Comparison of ENCODE assay signal across 15 cellular contexts in the genomic region with DNA sequence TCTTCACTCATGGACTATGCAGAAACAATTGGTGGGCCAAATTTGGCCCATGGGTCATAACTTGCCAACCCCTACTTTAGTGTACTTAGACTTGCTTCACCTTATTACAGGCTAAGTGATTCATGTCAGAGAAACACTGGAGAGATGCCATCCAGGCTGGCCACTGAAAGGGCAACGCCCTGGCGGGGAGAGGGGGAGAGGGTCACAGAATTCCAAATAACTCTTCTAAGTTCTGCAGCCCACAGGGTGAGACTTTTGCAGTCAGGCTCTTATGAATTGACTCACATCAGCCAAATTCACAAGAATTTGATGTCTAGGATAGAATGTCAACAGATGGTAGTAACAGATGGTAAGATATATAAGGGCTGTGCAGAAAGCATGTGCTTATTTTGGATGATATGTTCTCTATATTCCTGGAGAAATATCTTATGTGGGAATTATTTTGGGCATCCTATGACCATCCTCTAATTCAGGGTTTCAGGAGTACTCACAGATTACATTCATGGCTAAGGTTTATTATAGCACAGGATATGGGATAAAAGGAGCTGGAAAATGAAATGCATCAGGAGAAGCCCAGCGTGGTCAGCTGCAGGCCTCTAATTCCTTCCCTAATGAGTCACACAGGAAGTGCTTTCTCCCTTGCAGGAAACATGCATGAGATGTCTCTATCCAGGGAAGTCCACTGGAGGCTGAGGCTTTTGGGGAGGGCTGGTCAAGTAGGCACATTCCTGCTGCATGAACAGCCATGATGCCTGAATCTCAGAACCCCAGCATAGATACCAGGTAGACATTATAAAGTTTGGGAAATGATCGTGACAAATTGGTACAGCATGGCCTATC. TPM values are rescaled to one million over a fixed set of nuclear protein-coding genes. Genes with fewer than 3 reads are reported as not detected.
A peak's percentile ranks its signal among the peaks of the same experiment; 100 is the strongest.
DNase-seq lines count a peak whose midpoint lies in the region; ATAC-seq, FAIRE-seq and TF ChIP-seq lines count a peak whose summit lies in the region.
"Had no signal": no experiment of that assay in that cellular context is flagged by ENCODE, and none has a peak within 500 bp of the region (broad histone marks: within the 10 kb centered on the region; RNA-seq: fewer than 3 reads in every experiment).

No MANE protein-coding gene starts in this region.

- no peaks in the 10 kb centered on the region for H3K27me3 ChIP-seq in hepatocyte
- no peaks in the 10 kb centered on the region for H3K27me3 ChIP-seq in ovary
- no peaks in the 10 kb centered on the region for H3K27me3 ChIP-seq in pancreas
- H3K27me3 ChIP-seq: heart right ventricle, tibial artery had no signal

- no peak for TF ChIP-seq CTCF in hepatocyte (IDR thresholded peaks at IDR 0.05; ENCODE audit: poor library complexity)
- no peak for TF ChIP-seq CTCF in ovary (IDR thresholded peaks at IDR 0.05)
- no peak for TF ChIP-seq CTCF in pancreas (IDR thresholded peaks at IDR 0.05)

- no peak overlapping the region for H3K4me2 ChIP-seq in hepatocyte

- peak; percentile 33 for DNase-seq in 8988T
- DNase-seq in HK-2 (ENCODE audit: unreplicated experiment) = peak; percentile 32
- peak; percentile 61 for DNase-seq in amniotic epithelial cell (ENCODE audit: low read depth)
- DNase-seq in hepatocyte (ENCODE audit: low spot score) = peak; percentile 22
- no peak for DNase-seq in activated CD4-positive, alpha-beta T cell treated with anti-CD3 and anti-CD28 coated beads, Interleukin-2, amount 50 U/mL, for 4 hours
- no peak for DNase-seq in LoVo (ENCODE audit: low spot score)
- DNase-seq in ovary = no peak
- no peak for DNase-seq in pancreas
- DNase-seq: activated CD8-positive, alpha-beta T cell treated with anti-CD3 and anti-CD28 coated beads for 36 hours; amygdala; heart right ventricle; naive B cell; stimulated activated CD4-positive, alpha-beta T cell treated with anti-CD3 and anti-CD28 coated beads, Interleukin-2, amount 100 ng/mL, for 48 hours; T-cell; tibial artery had no signal

- H3K27ac ChIP-seq in hepatocyte (no peak overlapping the region), ovary (no peak overlapping the region), pancreas (no peak overlapping the region)
- H3K27ac ChIP-seq: heart right ventricle, tibial artery had no signal

- no peak for TF ChIP-seq POLR2A in ovary (IDR thresholded peaks at IDR 0.05)

- H3K4me3 ChIP-seq in hepatocyte = no peak overlapping the region
- no peak overlapping the region for H3K4me3 ChIP-seq in ovary
- no peak overlapping the region for H3K4me3 ChIP-seq in pancreas
- H3K4me3 ChIP-seq: heart right ventricle, tibial artery had no signal

- FAIRE-seq in pancreas (lab: Jason Lieb, UNC) = no peak

- ATAC-seq in pancreas = no peak
- ATAC-seq: activated CD8-positive, alpha-beta T cell treated with anti-CD3 and anti-CD28 coated beads for 36 hours; T-cell had no signal

- TF ChIP-seq EP300 in ovary (IDR thresholded peaks at IDR 0.05) = no peak

- no peak overlapping the region for H2AFZ ChIP-seq in hepatocyte

- no peaks in the 10 kb centered on the region for H3K9me3 ChIP-seq in hepatocyte (ENCODE audit: low read depth)
- H3K9me3 ChIP-seq in ovary = no peaks in the 10 kb centered on the region
- no peaks in the 10 kb centered on the region for H3K9me3 ChIP-seq in pancreas
- H3K9me3 ChIP-seq: tibial artery had no signal

- no peaks in the 10 kb centered on the region for H3K79me2 ChIP-seq in hepatocyte

- H3K36me3 ChIP-seq in hepatocyte (replicated peaks; ENCODE audit: insufficient read depth, low read depth) (no peaks in the 10 kb centered on the region), ovary (no peaks in the 10 kb centered on the region), pancreas (no peaks in the 10 kb centered on the region)
- H3K36me3 ChIP-seq: heart right ventricle had no signal

- H3K4me1 ChIP-seq in hepatocyte (ENCODE audit: insufficient read depth) (no peaks in the 10 kb centered on the region), ovary (ENCODE audit: insufficient read depth) (no peaks in the 10 kb centered on the region), pancreas (no peaks in the 10 kb centered on the region)
- H3K4me1 ChIP-seq: tibial artery had no signal

- WGBS in hepatocyte (ENCODE audit: low lambda C conversion rate, missing lambda C conversion rate) = 87% methylated on average over 4 of the region's 4 CpGs
- 84 to 87% (median 84%) methylated on average over 4 of the region's 4 CpGs for WGBS in ovary, 3 donors
- WGBS in pancreas, 2 donors = 84 to 87% methylated on average over 4 of the region's 4 CpGs

- H4K20me1 ChIP-seq in hepatocyte (ENCODE audit: insufficient read depth, poor library complexity, severe bottlenecking) = no peaks in the 10 kb centered on the region

- H3K9me2 ChIP-seq in hepatocyte (replicated peaks; ENCODE audit: insufficient read depth) = no peaks in the 10 kb centered on the region

- intact Hi-C loops in ovary (cut with DNase I) = loop anchor here in 2 of 4 donors (10.0 kb wide), 3 partner anchors 45 to 295 kb away; no protein-coding TSS in a partner anchor
- intact Hi-C loops in pancreas (cut with DNase I) = loop anchor here in 2 of 3 donors (10.0 kb wide), 3 partner anchors 45 to 295 kb away; no protein-coding TSS in a partner anchor

RNA-seq across cellular contexts. Expression of a gene that starts 58.7 kb away (rescaled TPM):
- total RNA-seq in hepatocyte = 33.4 and 39.0 TPM in 2 replicates
- 22.3 and 24.5 TPM in 2 replicates for polyA plus RNA-seq in hepatocyte
- 10 to 100 TPM; 22.2 to 66.4 (median 51.3) TPM for total RNA-seq in ovary
- 10 to 100 TPM; 17.5 to 19.0 TPM for polyA plus RNA-seq in ovary
- 10 to 100 TPM; 17.3 to 42.6 (median 21.6) TPM for total RNA-seq in pancreas
- 10 to 100 TPM; 10.2 to 24.3 TPM for polyA plus RNA-seq in pancreas
- total RNA-seq: activated CD8-positive, alpha-beta T cell treated with anti-CD3 and anti-CD28 coated beads for 36 hours had no signal

Comparison
In these comparisons a context has a peak if more than half of its experiments do, and no peak if none do; other contexts are left out.
1. DNase-seq: peak in 8988T (single experiment), HK-2 (single experiment), amniotic epithelial cell (single experiment) and hepatocyte (single experiment); none in activated CD4-positive, alpha-beta T cell treated with anti-CD3 and anti-CD28 coated beads, Interleukin-2, amount 50 U/mL, for 4 hours (0 of 2), LoVo (single experiment), ovary (0 of 5) and pancreas (0 of 6).